In genomic region chr4:11424000-11424399, GRCh38 we compare ENCODE assay signal across 9 cellular contexts. TPM values are rescaled to one million over a fixed set of nuclear protein-coding genes. Genes with fewer than 3 reads are reported as not detected.
DNase-seq lines count a peak whose midpoint lies in the region; ATAC-seq and TF ChIP-seq lines count a peak whose summit lies in the region.
"Had no signal": no experiment of that assay in that cellular context is flagged by ENCODE, and none has a peak within 500 bp of the region (broad histone marks: within the 10 kb centered on the region; RNA-seq: fewer than 3 reads in every experiment).

No MANE protein-coding gene starts in this region.

- peaks cover 6% of the 10 kb centered on the region for H3K27me3 Mint-ChIP-seq in glutamatergic neuron (ENCODE audit: unreplicated experiment)

- H3K27ac Mint-ChIP-seq in glutamatergic neuron (ENCODE audit: unreplicated experiment) = no peak overlapping the region

- ATAC-seq in GM21447 (IDR thresholded peaks at IDR 0.05; ENCODE audit: unreplicated experiment) = no peak

- H3K27ac ChIP-seq in Peyer's patch (no peak overlapping the region), tibial artery (no peak overlapping the region)
- H3K27ac ChIP-seq: BLaER1 treated with 17β-estradiol and CSF1 and Interleukin-3, amounts not matched to agents 10 nM and 100 nM had no signal

- H3K36me3 ChIP-seq in Peyer's patch (no peaks in the 10 kb centered on the region), tibial artery (no peaks in the 10 kb centered on the region)

- H3K4me1 ChIP-seq in Peyer's patch = peaks cover 0 to 13% (median 0%) of the 10 kb centered on the region in 4 donors
- peaks cover 7 to 26% (median 19%) of the 10 kb centered on the region in 4 donors for H3K4me1 ChIP-seq in tibial artery

- intact Hi-C loops in tibial artery (cut with DNase I; ENCODE audit: low total_unique reads) = loop anchor here (10.0 kb wide), 1 partner anchor 839 kb away; no protein-coding TSS in a partner anchor

- H3K9me3 ChIP-seq in Peyer's patch = no peaks in the 10 kb centered on the region
- no peaks in the 10 kb centered on the region for H3K9me3 ChIP-seq in tibial artery

- TF ChIP-seq CTCF in HFF-Myc (IDR thresholded peaks at IDR 0.05; ENCODE audit: low read depth, low read length, missing control alignments) = peak; percentile 17
- TF ChIP-seq CTCF in Peyer's patch (IDR thresholded peaks at IDR 0.05) = peak in 5 of 6 experiments; percentile 12 to 38 (median 29)
- TF ChIP-seq CTCF in glutamatergic neuron (IDR thresholded peaks at IDR 0.05; ENCODE audit: partially characterized antibody, unreplicated experiment) = peak; percentile 72
- TF ChIP-seq CTCF in tibial artery (IDR thresholded peaks at IDR 0.05) = peak; percentile 10 to 18

- TF ChIP-seq POLR2A in Peyer's patch (IDR thresholded peaks at IDR 0.05) = no peak

- H3K4me3 ChIP-seq in HFF-Myc (replicated peaks; ENCODE audit: low read depth, low read length) (no peak overlapping the region), Peyer's patch (no peak overlapping the region), tibial artery (no peak overlapping the region)
- H3K4me3 ChIP-seq: BLaER1 treated with 17β-estradiol and CSF1 and Interleukin-3, amounts not matched to agents 10 nM and 100 nM had no signal

- no peak overlapping the region for H3K4me3 Mint-ChIP-seq in glutamatergic neuron (ENCODE audit: unreplicated experiment)

- DNase-seq in NCI-H526 (lab: John Stamatoyannopoulos, UW) (peak; percentile 44 to 74), NCI-H526 treated with DMSO at 0.1 percent for 48 hours (lab: John Stamatoyannopoulos, UW) (no peak), HFF-Myc (ENCODE audit: extremely low read depth, low read depth) (peak; percentile 1), Peyer's patch (peak in 2 of 3 donors; percentile 40 to 52), glutamatergic neuron (no peak), tibial artery (no peak), GM19240 (ENCODE audit: insufficient read length, low spot score) (no peak)

- no peaks in the 10 kb centered on the region for H3K36me3 Mint-ChIP-seq in glutamatergic neuron (ENCODE audit: unreplicated experiment)

- peaks cover 6% of the 10 kb centered on the region for H3K4me1 Mint-ChIP-seq in glutamatergic neuron (ENCODE audit: low read depth, unreplicated experiment)

- no peaks in the 10 kb centered on the region for H3K27me3 ChIP-seq in Peyer's patch
- H3K27me3 ChIP-seq in tibial artery = no peaks in the 10 kb centered on the region

- peaks cover 5% of the 10 kb centered on the region for H3K9me3 Mint-ChIP-seq in glutamatergic neuron (ENCODE audit: unreplicated experiment)

RNA-seq across cellular contexts. Expression of gene HS3ST1, which starts 4.7 kb away (rescaled TPM):
- total RNA-seq in Peyer's patch = 10 to 100 TPM in 1 of 4 donors, 1 to 10 TPM in 3; 1.3 to 15.9 (median 3.0) TPM
- 1.7 TPM for total RNA-seq in glutamatergic neuron (ENCODE audit: unreplicated experiment)

Comparison
In these comparisons a context has a peak if more than half of its experiments do, and no peak if none do; other contexts are left out.
1. DNase-seq: peak in NCI-H526 (2 of 2), HFF-Myc (single experiment) and Peyer's patch (2 of 3); none in NCI-H526 treated with DMSO at 0.1 percent for 48 hours (single experiment), glutamatergic neuron (single experiment), tibial artery (0 of 2) and GM19240 (single experiment).
2. CTCF ChIP-seq: peak in every context shown above with its lines; median percentile 72 in glutamatergic neuron; 29 in Peyer's patch; 17 in HFF-Myc; 14 in tibial artery.